12 cellular contexts compared by ENCODE assay signal in genomic region chr22:46612341-46612903, GRCh38. TPM values are rescaled to one million over a fixed set of nuclear protein-coding genes. Genes with fewer than 3 reads are reported as not detected.
DNase-seq lines count a peak whose midpoint lies in the region; ATAC-seq, FAIRE-seq and TF ChIP-seq lines count a peak whose summit lies in the region.
"Had no signal": no experiment of that assay in that cellular context is flagged by ENCODE, and none has a peak within 500 bp of the region (broad histone marks: within the 10 kb centered on the region; RNA-seq: fewer than 3 reads in every experiment).

No MANE protein-coding gene starts in this region.

- no peaks in the 10 kb centered on the region for H3K9me3 ChIP-seq in HepG2 (ENCODE audit: low read length)
- H3K9me3 ChIP-seq in upper lobe of left lung: no peaks in the 10 kb centered on the region
- H3K9me3 ChIP-seq in HAP-1: no peaks in the 10 kb centered on the region
- H3K9me3 ChIP-seq: right lobe of liver had no signal

- POLR2A ChIA-PET in HepG2 (lab: Yijun Ruan, JAX): interaction anchor here (0.9 to 1.5 kb wide), 6 partner anchors 37 to 149 kb away, joined by 3 to 12 read pairs (median 6); partner anchors contain the start of gene TBC1D22A

- ATAC-seq in HepG2 (peak; percentile 43), upper lobe of left lung (ENCODE audit: low FRiP score in 2 of 2) (peak; percentile 25 to 26)

- CTCF ChIA-PET in HepG2 (lab: Yijun Ruan, JAX; ENCODE audit: low intra/inter-chr PET ratio, low total read pairs): no interaction called here

- TF ChIP-seq EP300 in HepG2 (IDR thresholded peaks at IDR 0.05; ENCODE audit: low read depth in 2 of 2, low read length in 2 of 2) (no peak), HepG2 (CRISPR knock-in tag; IDR thresholded peaks at IDR 0.05; ENCODE audit: borderline replicate concordance) (no peak), upper lobe of left lung (IDR thresholded peaks at IDR 0.05) (no peak)

- no peak overlapping the region for H2AFZ ChIP-seq in HepG2 (ENCODE audit: low read length)

- H3K27me3 ChIP-seq in HepG2 (ENCODE audit: control insufficient read depth in 1 of 2, insufficient read depth in 2 of 2, low read length in 2 of 2) (no peaks in the 10 kb centered on the region), upper lobe of left lung (no peaks in the 10 kb centered on the region), HAP-1 (ENCODE audit: low read depth) (no peaks in the 10 kb centered on the region)
- H3K27me3 ChIP-seq: right lobe of liver had no signal

- peaks cover 66% of the 10 kb centered on the region for H3K4me1 ChIP-seq in HepG2 (ENCODE audit: insufficient read depth, low read length)
- peaks cover 7 to 32% (median 30%) of the 10 kb centered on the region in 4 donors for H3K4me1 ChIP-seq in upper lobe of left lung
- no peaks in the 10 kb centered on the region for H3K4me1 ChIP-seq in HAP-1

- no peaks in the 10 kb centered on the region for H3K9me3 Mint-ChIP-seq in activated naive CD4-positive, alpha-beta T cell treated with anti-CD3 and anti-CD28 coated beads, Interleukin-2, amount 50 U/mL, for 24 hours
- no peaks in the 10 kb centered on the region for H3K9me3 Mint-ChIP-seq in activated naive CD8-positive, alpha-beta T cell (ENCODE audit: low read depth)

- H3K4me3 ChIP-seq in HepG2 (replicated peaks in 1 of 3; ENCODE audit: insufficient read depth in 1 of 3, low read depth in 2 of 3, low read length in 3 of 3) (peak overlapping the region; percentile 26 to 61 (median 46); a peak in 5 of 6 replicates), upper lobe of left lung (no peak overlapping the region), HAP-1 (no peak overlapping the region)
- H3K4me3 ChIP-seq: lung, right lobe of liver had no signal

- no peak overlapping the region for H3K27ac Mint-ChIP-seq in activated naive CD4-positive, alpha-beta T cell treated with anti-CD3 and anti-CD28 coated beads, Interleukin-2, amount 50 U/mL, for 24 hours
- peak overlapping the region; percentile 79 for H3K27ac Mint-ChIP-seq in activated naive CD8-positive, alpha-beta T cell

- TF ChIP-seq RAD21 in HepG2 (CRISPR knock-in tag; IDR thresholded peaks at IDR 0.05): no peak

- H3K36me3 ChIP-seq in HepG2 (replicated peaks in 1 of 2; ENCODE audit: control insufficient read depth in 1 of 2, insufficient read depth in 2 of 2, low read length in 2 of 2): no peaks in the 10 kb centered on the region
- no peaks in the 10 kb centered on the region for H3K36me3 ChIP-seq in upper lobe of left lung
- H3K36me3 ChIP-seq in HAP-1 (replicated peaks): no peaks in the 10 kb centered on the region
- H3K36me3 ChIP-seq: right lobe of liver had no signal

- 0% methylated on average over 6 of the region's 13 CpGs for WGBS in HepG2 (ENCODE audit: low lambda C conversion rate)
- 35 to 64% methylated on average over 8 to 12 of the region's 13 CpGs for WGBS in upper lobe of left lung, 2 donors

- H3K36me3 Mint-ChIP-seq in activated naive CD4-positive, alpha-beta T cell treated with anti-CD3 and anti-CD28 coated beads, Interleukin-2, amount 50 U/mL, for 24 hours: no peaks in the 10 kb centered on the region
- H3K36me3 Mint-ChIP-seq in activated naive CD8-positive, alpha-beta T cell: no peaks in the 10 kb centered on the region

- in situ Hi-C loops in HepG2 (cut with HindIII; ENCODE audit: extremely low pct_ligation_motif_present, low pct_unique_long_range_greater_than_20kb) (no loop called here), HAP-1 (cut with MboI; ENCODE audit: low sequenced_read_pairs) (no loop called here)

- peak overlapping the region; percentile 73 for H3K27ac ChIP-seq in HepG2 (ENCODE audit: extremely low read length, insufficient read depth, low read length)
- peak overlapping the region in 2 of 4 donors; percentile 13 to 46 for H3K27ac ChIP-seq in upper lobe of left lung
- H3K27ac ChIP-seq: right lobe of liver had no signal

- H3K9ac ChIP-seq in HepG2 (ENCODE audit: insufficient read depth, low read depth, low read length): peak overlapping the region; percentile 62

- H3K79me2 ChIP-seq in HepG2 (ENCODE audit: insufficient read depth, low read length): peaks cover 12% of the 10 kb centered on the region

- no peak for TF ChIP-seq POLR2A in HepG2 (IDR thresholded peaks at IDR 0.05; ENCODE audit: insufficient read depth in 1 of 2, low read depth in 2 of 2, low read length in 2 of 2)
- TF ChIP-seq POLR2A in upper lobe of left lung (IDR thresholded peaks at IDR 0.05): no peak

- TF ChIP-seq CTCF in HepG2 (CRISPR knock-in tag; IDR thresholded peaks at IDR 0.05) (peak; percentile 42; the same call in 1 of the 2 replicates), upper lobe of left lung (IDR thresholded peaks at IDR 0.05) (no peak)

- peak overlapping the region; percentile 93 for H3K4me3 Mint-ChIP-seq in activated naive CD4-positive, alpha-beta T cell treated with anti-CD3 and anti-CD28 coated beads, Interleukin-2, amount 50 U/mL, for 24 hours
- peak overlapping the region; percentile 89 for H3K4me3 Mint-ChIP-seq in activated naive CD8-positive, alpha-beta T cell

- no peak for FAIRE-seq in HepG2 (lab: Jason Lieb, UNC)
- FAIRE-seq: frontal cortex had no signal

- H3K4me2 ChIP-seq in HepG2 (ENCODE audit: low read depth, low read length): peak overlapping the region; percentile 89

- H3K27me3 Mint-ChIP-seq in activated naive CD4-positive, alpha-beta T cell treated with anti-CD3 and anti-CD28 coated beads, Interleukin-2, amount 50 U/mL, for 24 hours: no peaks in the 10 kb centered on the region
- no peaks in the 10 kb centered on the region for H3K27me3 Mint-ChIP-seq in activated naive CD8-positive, alpha-beta T cell

- no peak for DNase-seq in activated naive CD4-positive, alpha-beta T cell treated with anti-CD3 and anti-CD28 coated beads, Interleukin-2, amount 50 U/mL, for 16 hours
- DNase-seq in HepG2 (ENCODE audit: low spot score): no peak
- DNase-seq in upper lobe of left lung: no peak
- no peak for DNase-seq in HAP-1 (ENCODE audit: low spot score in 2 of 2)
- DNase-seq in cerebellar nuclear complex (lab: John Stamatoyannopoulos, UW): no peak
- DNase-seq in globus pallidus (ENCODE audit: low spot score): no peak
- DNase-seq: NCI-H524, right lobe of liver had no signal

- no peaks in the 10 kb centered on the region; the same call in 1 of the 2 replicates for H4K20me1 ChIP-seq in HepG2 (ENCODE audit: insufficient read depth, low read length)

- intact Hi-C loops in HepG2 (cut with micrococcal nuclease; ENCODE audit: unreplicated experiment): loop anchor here (2.0 kb wide), 1 partner anchor 40 kb away; no protein-coding TSS in a partner anchor

- peaks cover 25% of the 10 kb centered on the region for H3K4me1 Mint-ChIP-seq in activated naive CD4-positive, alpha-beta T cell treated with anti-CD3 and anti-CD28 coated beads, Interleukin-2, amount 50 U/mL, for 24 hours
- peaks cover 26% of the 10 kb centered on the region for H3K4me1 Mint-ChIP-seq in activated naive CD8-positive, alpha-beta T cell (ENCODE audit: low read depth)

- BruUV-seq in HepG2 (replicated peaks; lab: Mats Ljungman, UMichigan): no TSS peak

TF ChIP-seq in HepG2, 621 proteins besides CTCF, POLR2A, EP300 and RAD21 (continues in another document):
- TF ChIP-seq ZBTB25 (CRISPR knock-in tag; IDR thresholded peaks at IDR 0.05): no peak

RNA-seq across cellular contexts. Expression of gene GRAMD4, which starts 7.8 kb away (rescaled TPM):
- total RNA-seq in HepG2 (2016; rRNA removed; fragmentation: Illumina TruSeq; extraction: Trizol) (12.9 and 15.7 TPM in 2 replicates), upper lobe of left lung (100 to 1,000 TPM in 3 of 6 donors, 10 to 100 TPM in 3; 59.8 to 302 (median 104) TPM)
- 14.1 and 16.3 TPM in 2 replicates for total RNA-seq in HepG2 (2016; cell fraction: cytosol; rRNA removed; fragmentation: Illumina TruSeq; extraction: Trizol; ENCODE audit: low read depth)
- total RNA-seq in HepG2 (2016; cell fraction: insoluble cytoplasmic fraction; rRNA removed; fragmentation: Illumina TruSeq; extraction: Trizol): 6.4 and 16.5 TPM in 2 replicates
- 12.4 and 12.8 TPM in 2 replicates for total RNA-seq in HepG2 (2016; cell fraction: membrane; rRNA removed; fragmentation: Illumina TruSeq; extraction: Trizol)
- total RNA-seq in HepG2 (2016; cell fraction: nucleus; rRNA removed; fragmentation: Illumina TruSeq; extraction: Trizol): 23.1 and 33.6 TPM in 2 replicates
- 15.2 and 16.8 TPM in 2 replicates for polyA plus RNA-seq in HepG2 (2011; rRNA removed)
- polyA plus RNA-seq in HepG2 (2011; cell fraction: cytosol; rRNA removed): 9.6 and 13.3 TPM in 2 replicates
- 31.6 and 32.7 TPM in 2 replicates for polyA plus RNA-seq in HepG2 (2011; cell fraction: nucleus; rRNA removed)
- polyA plus RNA-seq in HepG2 (2012): 11.1 and 12.7 TPM in 2 replicates
- 2.2 and 2.8 TPM in 2 replicates for polyA plus RNA-seq in HepG2 (2016; cell fraction: cytosol; fragmentation: Illumina TruSeq; extraction: Trizol; ENCODE audit: low read depth)
- polyA plus RNA-seq in HepG2 (2016; cell fraction: insoluble cytoplasmic fraction; fragmentation: Illumina TruSeq; extraction: Trizol; ENCODE audit: low read depth): 5.3 and 6.3 TPM in 2 replicates
- polyA plus RNA-seq in HepG2 (2016; cell fraction: membrane; fragmentation: Illumina TruSeq; extraction: Trizol; ENCODE audit: low read depth): 4.4 and 6.1 TPM in 2 replicates
- 20.4 and 22.4 TPM in 2 replicates for polyA plus RNA-seq in HepG2 (2016; cell fraction: nucleus; fragmentation: Illumina TruSeq; extraction: Trizol; ENCODE audit: insufficient read depth, low read depth)
- polyA minus RNA-seq in HepG2 (2011; rRNA and poly(A)+ RNA removed; ENCODE audit: low replicate concordance): 27.9 and 38.7 TPM in 2 replicates
- polyA minus RNA-seq in HepG2 (2011; cell fraction: cytosol; rRNA and poly(A)+ RNA removed): 10.0 and 13.9 TPM in 2 replicates
- 18.5 and 30.2 TPM in 2 replicates for polyA minus RNA-seq in HepG2 (2011; cell fraction: nucleus; rRNA and poly(A)+ RNA removed)

Comparison
In these comparisons a context has a peak if more than half of its experiments do, and no peak if none do; other contexts are left out.
1. H3K4me3 ChIP-seq: peak in HepG2 (3 of 3); none in upper lobe of left lung (0 of 4) and HAP-1 (single experiment).